Comparison of ENCODE assay signal across 9 cellular contexts in the genomic region with DNA sequence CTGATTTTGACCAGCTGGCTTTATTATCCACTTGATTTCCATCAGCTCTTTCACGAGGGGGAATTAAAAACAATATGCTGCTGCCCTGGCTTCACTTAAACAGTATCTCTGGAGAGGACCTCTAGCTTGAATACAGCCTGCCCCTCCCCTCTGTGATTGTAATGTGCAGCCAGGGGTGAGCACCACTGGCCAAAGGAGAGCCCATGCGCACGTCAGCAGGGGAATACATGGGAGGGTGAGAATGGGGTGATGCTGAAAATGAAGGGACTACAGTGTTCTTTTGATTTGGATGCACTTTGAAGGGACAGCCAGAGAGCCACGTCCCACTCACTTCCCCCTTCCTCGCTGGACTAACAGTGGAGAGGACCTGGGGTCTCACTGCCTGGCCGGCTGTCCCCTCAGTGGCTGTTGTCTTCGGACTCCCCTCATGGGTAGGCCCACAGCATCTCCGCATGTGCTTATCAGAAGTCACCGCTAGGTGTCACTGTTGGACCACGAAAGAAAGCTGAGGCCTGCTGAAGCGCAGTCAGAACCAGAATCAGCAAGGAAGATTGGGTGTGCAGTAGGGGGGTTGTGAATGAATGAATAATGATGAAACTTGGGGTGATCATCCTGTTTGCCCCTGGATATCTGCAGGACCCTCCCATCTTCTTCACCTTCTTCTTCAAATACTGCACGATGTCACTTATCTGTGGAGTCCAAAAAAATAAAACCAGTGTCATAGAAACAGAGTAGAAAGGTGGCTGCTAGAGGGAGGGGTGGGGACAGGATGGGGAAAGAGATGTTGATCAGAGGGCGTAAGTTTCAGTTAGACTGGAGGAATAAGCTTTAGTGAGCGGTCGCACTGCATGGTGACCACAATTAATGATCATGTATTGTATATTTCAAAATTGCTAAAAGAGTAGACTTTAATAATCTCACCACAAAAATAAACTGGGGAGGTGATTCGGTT. TPM values are rescaled to one million over a fixed set of nuclear protein-coding genes. Genes with fewer than 3 reads are reported as not detected.
DNase-seq lines count a peak whose midpoint lies in the region; ATAC-seq and TF ChIP-seq lines count a peak whose summit lies in the region.
"Had no signal": no experiment of that assay in that cellular context is flagged by ENCODE, and none has a peak within 500 bp of the region (broad histone marks: within the 10 kb centered on the region; RNA-seq: fewer than 3 reads in every experiment).

No MANE protein-coding gene starts in this region.

- no peaks in the 10 kb centered on the region for H3K79me2 ChIP-seq in DND-41 (ENCODE audit: insufficient read depth, low read length)

- intact Hi-C loops in psoas muscle (cut with DNase I), result loop anchor here (2.0 to 10.0 kb wide), 6 partner anchors 138 to 948 kb away; no protein-coding TSS in a partner anchor
- intact Hi-C loops in aorta (cut with DNase I), result loop anchor here (2.0 to 10.0 kb wide), 10 partner anchors 428 to 1335 kb away; no protein-coding TSS in a partner anchor

- peak; percentile 79 for ATAC-seq in DND-41 (ENCODE audit: insufficient read depth, low read depth)
- peak; percentile 88 for ATAC-seq in GM21717 (IDR thresholded peaks at IDR 0.05; ENCODE audit: unreplicated experiment)
- ATAC-seq in activated naive CD8-positive, alpha-beta T cell treated with anti-CD3 and anti-CD28 coated beads, Interleukin-2, amount 10 ng/mL, durations not matched to agents 7 days and 5 days (ENCODE audit: low read depth), result peak; percentile 45
- peak; percentile 86 to 95 (median 88) for ATAC-seq in psoas muscle
- ATAC-seq in aorta (ENCODE audit: low FRiP score), result peak; percentile 93

- POLR2A ChIA-PET in activated naive CD8-positive, alpha-beta T cell treated with anti-CD3 and anti-CD28 coated beads, Interleukin-2, amount 10 ng/mL, durations not matched to agents 7 days and 5 days (lab: Charles Lee), result no interaction called here

- H3K36me3 Mint-ChIP-seq in activated naive CD8-positive, alpha-beta T cell treated with anti-CD3 and anti-CD28 coated beads, Interleukin-2, amount 10 ng/mL, durations not matched to agents 7 days and 5 days, result no peaks in the 10 kb centered on the region

- H3K9me3 ChIP-seq in DND-41 (ENCODE audit: insufficient read depth, low read length, severe bottlenecking) (no peaks in the 10 kb centered on the region), cardiac muscle cell (ENCODE audit: low read depth) (no peaks in the 10 kb centered on the region), psoas muscle (no peaks in the 10 kb centered on the region), aorta (ENCODE audit: control insufficient read depth, low read length) (no peaks in the 10 kb centered on the region)

- H3K27me3 ChIP-seq in DND-41 (ENCODE audit: insufficient read depth, low read length, poor library complexity), result no peaks in the 10 kb centered on the region
- H3K27me3 ChIP-seq in cardiac muscle cell, result no peaks in the 10 kb centered on the region
- H3K27me3 ChIP-seq in psoas muscle (ENCODE audit: insufficient read depth in 3 of 3, low read length in 2 of 3), result peaks cover 0 to 8% (median 0%) of the 10 kb centered on the region in 3 donors
- H3K27me3 ChIP-seq in aorta (ENCODE audit: control insufficient read depth in 1 of 2, insufficient read depth in 2 of 2, low read length in 1 of 2), result no peaks in the 10 kb centered on the region

- H3K9me3 Mint-ChIP-seq in activated naive CD8-positive, alpha-beta T cell treated with anti-CD3 and anti-CD28 coated beads, Interleukin-2, amount 10 ng/mL, durations not matched to agents 7 days and 5 days, result no peaks in the 10 kb centered on the region

- H3K27me3 Mint-ChIP-seq in activated naive CD8-positive, alpha-beta T cell treated with anti-CD3 and anti-CD28 coated beads, Interleukin-2, amount 10 ng/mL, durations not matched to agents 7 days and 5 days, result no peaks in the 10 kb centered on the region

- H3K4me1 Mint-ChIP-seq in activated naive CD8-positive, alpha-beta T cell treated with anti-CD3 and anti-CD28 coated beads, Interleukin-2, amount 10 ng/mL, durations not matched to agents 7 days and 5 days, result no peaks in the 10 kb centered on the region

- H3K4me3 Mint-ChIP-seq in activated naive CD8-positive, alpha-beta T cell treated with anti-CD3 and anti-CD28 coated beads, Interleukin-2, amount 10 ng/mL, durations not matched to agents 7 days and 5 days, result no peak overlapping the region

- H3K27ac ChIP-seq in DND-41 (ENCODE audit: low read length), result no peak overlapping the region
- H3K27ac ChIP-seq in cardiac muscle cell, result no peak overlapping the region
- no peak overlapping the region for H3K27ac ChIP-seq in psoas muscle
- H3K27ac ChIP-seq in aorta (ENCODE audit: low read depth in 1 of 2, low read length in 2 of 2), result no peak overlapping the region
- H3K27ac ChIP-seq: epithelial cell of prostate had no signal

- H2AFZ ChIP-seq in DND-41 (ENCODE audit: low read depth, low read length), result no peak overlapping the region

- no peak overlapping the region for H3K9ac ChIP-seq in DND-41 (ENCODE audit: low read depth, low read length)

- TF ChIP-seq CTCF in DND-41 (IDR thresholded peaks at IDR 0.05; ENCODE audit: borderline replicate concordance, extremely low read depth, low read length, poor library complexity, severe bottlenecking) (peak; percentile 81), LNCaP clone FGC (IDR thresholded peaks at IDR 0.05; ENCODE audit: control insufficient read depth, extremely low read depth, insufficient read depth) (peak; percentile 70), cardiac muscle cell (IDR thresholded peaks at IDR 0.05; ENCODE audit: low read depth, low read length) (peak; percentile 53), psoas muscle (IDR thresholded peaks at IDR 0.05) (peak; percentile 90)

- no peaks in the 10 kb centered on the region; the same call in 1 of the 2 replicates for H4K20me1 ChIP-seq in DND-41 (ENCODE audit: insufficient read depth, low read length)

- 25 to 44% (median 37%) methylated on average over 12 to 16 of the region's 16 CpGs for WGBS in psoas muscle, 3 donors
- WGBS in aorta, 2 donors, result 22 to 27% methylated on average over 15 to 16 of the region's 16 CpGs

- H3K4me3 ChIP-seq in DND-41 (ENCODE audit: low read depth in 1 of 2, low read length in 2 of 2), result no peak overlapping the region
- H3K4me3 ChIP-seq in LNCaP clone FGC (ENCODE audit: low read depth, low read length), result no peak overlapping the region
- no peak overlapping the region for H3K4me3 ChIP-seq in cardiac muscle cell
- no peak overlapping the region for H3K4me3 ChIP-seq in psoas muscle
- no peak overlapping the region for H3K4me3 ChIP-seq in aorta (ENCODE audit: low read length in 2 of 2)

- peak; percentile 60 for DNase-seq in DND-41
- no peak for DNase-seq in LNCaP clone FGC (ENCODE audit: low read depth)
- peak; percentile 55 for DNase-seq in SK-N-DZ (ENCODE audit: low spot score)
- DNase-seq in activated naive CD8-positive, alpha-beta T cell treated with anti-CD3 and anti-CD28 coated beads, Interleukin-2, amount 10 ng/mL, durations not matched to agents 7 days and 5 days, result peak; percentile 58
- DNase-seq in cardiac muscle cell (ENCODE audit: low read depth in 1 of 2, low spot score in 1 of 2), result peak; percentile 69 to 76
- DNase-seq in psoas muscle, result peak; percentile 61 to 76
- peak; percentile 75 to 89 for DNase-seq in aorta

- H3K36me3 ChIP-seq in DND-41 (ENCODE audit: insufficient read depth, low read length) (no peaks in the 10 kb centered on the region), cardiac muscle cell (no peaks in the 10 kb centered on the region), psoas muscle (ENCODE audit: insufficient read depth in 1 of 2, low read depth in 1 of 2) (peaks cover 0 to 32% of the 10 kb centered on the region in 2 donors), aorta (ENCODE audit: control insufficient read depth in 1 of 2, insufficient read depth in 2 of 2, low read length in 1 of 2) (no peaks in the 10 kb centered on the region)

- H3K4me2 ChIP-seq in DND-41 (ENCODE audit: insufficient read depth, low read length), result no peak overlapping the region

- H3K27ac Mint-ChIP-seq in activated naive CD8-positive, alpha-beta T cell treated with anti-CD3 and anti-CD28 coated beads, Interleukin-2, amount 10 ng/mL, durations not matched to agents 7 days and 5 days, result no peak overlapping the region

- H3K4me1 ChIP-seq in DND-41 (ENCODE audit: insufficient read depth, low read length) (no peaks in the 10 kb centered on the region), cardiac muscle cell (ENCODE audit: low read depth) (no peaks in the 10 kb centered on the region), psoas muscle (no peaks in the 10 kb centered on the region), aorta (ENCODE audit: control insufficient read depth in 1 of 2, insufficient read depth in 2 of 2, low read length in 2 of 2) (no peaks in the 10 kb centered on the region)

RNA-seq across cellular contexts. Expression of a gene that starts 32.8 kb away (rescaled TPM):
- polyA plus RNA-seq in SK-N-DZ (2014; cell fraction: cytosol; rRNA removed), result 2.7 and 3.1 TPM in 2 replicates
- 1.1 and 1.3 TPM in 2 replicates for polyA plus RNA-seq in SK-N-DZ (2014; cell fraction: nucleus; rRNA removed)
- under 1 TPM in 1 of 2 experiments, not detected in 1; 0.25 TPM for total RNA-seq in activated naive CD8-positive, alpha-beta T cell treated with anti-CD3 and anti-CD28 coated beads, Interleukin-2, amount 10 ng/mL, durations not matched to agents 7 days and 5 days
- total RNA-seq in cardiac muscle cell, result 15.2 and 18.2 TPM in 2 replicates
- polyA plus RNA-seq in cardiac muscle cell, result 5.4 and 7.8 TPM in 2 replicates
- 10 to 100 TPM; 48.7 to 75.9 (median 74.4) TPM for total RNA-seq in psoas muscle
- 10 to 100 TPM in 2 of 3 donors, 1 to 10 TPM in 1; 4.1 to 53.8 (median 19.9) TPM for polyA plus RNA-seq in psoas muscle
- 1 to 10 TPM; 3.8 to 8.6 TPM for total RNA-seq in aorta
- under 1 TPM; 0.67 to 0.88 TPM for polyA plus RNA-seq in aorta
